9 cellular contexts compared by ENCODE assay signal in genomic region chr6:87700351-87700728, GRCh38. TPM values are rescaled to one million over a fixed set of nuclear protein-coding genes. Genes with fewer than 3 reads are reported as not detected.
A peak's percentile ranks its signal among the peaks of the same experiment; 100 is the strongest.
DNase-seq lines count a peak whose midpoint lies in the region; ATAC-seq, FAIRE-seq and TF ChIP-seq lines count a peak whose summit lies in the region.
"Had no signal": no experiment of that assay in that cellular context is flagged by ENCODE, and none has a peak within 500 bp of the region (broad histone marks: within the 10 kb centered on the region; RNA-seq: fewer than 3 reads in every experiment).

No MANE protein-coding gene starts in this region.

- no peaks in the 10 kb centered on the region for H3K9me3 Mint-ChIP-seq in activated naive CD8-positive, alpha-beta T cell (ENCODE audit: low read depth)

- no peak for FAIRE-seq in kidney (lab: Jason Lieb, UNC)
- FAIRE-seq: TTC549 had no signal

- H3K27me3 Mint-ChIP-seq in activated naive CD8-positive, alpha-beta T cell, result no peaks in the 10 kb centered on the region

- intact Hi-C loops in kidney (cut with DNase I), result no loop called here

- H3K27me3 ChIP-seq in subcutaneous abdominal adipose tissue (ENCODE audit: control insufficient read depth in 5 of 5, insufficient read depth in 4 of 5, low read length in 5 of 5), result no peaks in the 10 kb centered on the region

- DNase-seq in SIG-M5 treated with dmso at 0.1 percent for 504 hours (lab: John Stamatoyannopoulos, UW; ENCODE audit: unreplicated experiment) (peak; percentile 26), SIG-M5 (lab: John Stamatoyannopoulos, UW) (no peak), kidney (no peak), SKM-1 (lab: John Stamatoyannopoulos, UW; ENCODE audit: unreplicated experiment) (no peak)

- H3K4me3 Mint-ChIP-seq in activated naive CD8-positive, alpha-beta T cell, result peak overlapping the region; percentile 94

- no peak for TF ChIP-seq CTCF in kidney (IDR thresholded peaks at IDR 0.05; ENCODE audit: borderline replicate concordance, extremely low read depth, insufficient read depth)

- H3K4me1 ChIP-seq in kidney (ENCODE audit: control insufficient read depth in 1 of 2, insufficient read depth in 1 of 2, low read depth in 1 of 2, low read length in 2 of 2) (peaks cover 8 to 12% of the 10 kb centered on the region in 2 donors), subcutaneous abdominal adipose tissue (ENCODE audit: control insufficient read depth in 5 of 5, insufficient read depth in 5 of 5, low read length in 5 of 5) (peaks cover 0 to 46% (median 38%) of the 10 kb centered on the region in 5 donors)

- H3K36me3 ChIP-seq in kidney (ENCODE audit: control insufficient read depth in 1 of 2, insufficient read depth in 2 of 2, low read length in 2 of 2) (no peaks in the 10 kb centered on the region), subcutaneous abdominal adipose tissue (ENCODE audit: control insufficient read depth in 5 of 5, insufficient read depth in 5 of 5, low read length in 5 of 5) (no peaks in the 10 kb centered on the region)

- no peaks in the 10 kb centered on the region for H3K36me3 Mint-ChIP-seq in activated naive CD8-positive, alpha-beta T cell

- H3K4me3 ChIP-seq in kidney (ENCODE audit: low read length in 2 of 2) (peak overlapping the region; percentile 79 to 90), subcutaneous abdominal adipose tissue (ENCODE audit: low read depth in 1 of 5, low read length in 5 of 5) (peak overlapping the region; percentile 80 to 98 (median 97))

- no peaks in the 10 kb centered on the region for H3K9me3 ChIP-seq in kidney (ENCODE audit: control insufficient read depth in 1 of 2, low read length in 2 of 2)
- no peaks in the 10 kb centered on the region for H3K9me3 ChIP-seq in subcutaneous abdominal adipose tissue (ENCODE audit: control insufficient read depth in 5 of 5, low read length in 5 of 5)

- H3K4me1 Mint-ChIP-seq in activated naive CD8-positive, alpha-beta T cell (ENCODE audit: low read depth), result peaks cover 56% of the 10 kb centered on the region

- peak overlapping the region; percentile 61 to 99 for H3K9ac ChIP-seq in kidney (ENCODE audit: low read length in 2 of 2)
- peak overlapping the region; percentile 42 to 100 (median 99) for H3K9ac ChIP-seq in subcutaneous abdominal adipose tissue (ENCODE audit: low read length in 5 of 5)

- peak overlapping the region; percentile 91 for H3K27ac Mint-ChIP-seq in activated naive CD8-positive, alpha-beta T cell

- H3K27ac ChIP-seq in kidney (ENCODE audit: low read depth in 2 of 2, low read length in 2 of 2) (peak overlapping the region; percentile 97 to 99), subcutaneous abdominal adipose tissue (ENCODE audit: low read depth, low read length) (peak overlapping the region; percentile 99)

- ATAC-seq in GM19324 (IDR thresholded peaks at IDR 0.05; ENCODE audit: low FRiP score, unreplicated experiment) (no peak), HG02588 (IDR thresholded peaks at IDR 0.05; ENCODE audit: unreplicated experiment) (no peak)

RNA-seq across cellular contexts. Expression of gene AKIRIN2, which starts 1.7 kb away (rescaled TPM):
- 43.4 TPM for total RNA-seq in kidney
- polyA plus RNA-seq in kidney (ENCODE audit: insufficient read depth, low read depth, low replicate concordance), result 26.0 TPM
